1 cellular context compared by ENCODE assay signal in the genomic region with DNA sequence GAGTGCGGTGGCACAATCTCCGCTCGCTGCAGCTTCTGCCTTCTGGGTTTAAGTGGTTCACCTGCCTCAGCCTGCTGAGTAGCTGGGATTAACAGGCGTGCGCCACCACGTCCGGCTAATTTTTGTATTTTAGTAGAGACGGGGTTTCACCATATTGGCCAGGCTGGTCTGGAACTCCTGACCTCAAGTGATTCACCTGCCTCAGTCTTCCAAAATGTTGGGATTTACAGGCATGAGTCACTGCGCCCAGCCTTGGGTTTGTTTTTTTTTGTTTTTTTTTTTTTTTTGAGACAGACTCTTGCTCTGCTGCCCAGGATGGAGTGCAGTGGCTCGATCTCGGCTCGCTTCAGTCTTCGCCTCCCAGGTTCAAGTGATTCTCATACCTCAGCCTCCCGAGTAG.
TF ChIP-seq lines count a peak whose summit lies in the region.

No MANE protein-coding gene starts in this region.

TF ChIP-seq in HCT116, 20 proteins besides CTCF, POLR2A, EP300 and RAD21:
- TF ChIP-seq JUND (IDR thresholded peaks at IDR 0.05) (peak; percentile 41; the same call in 1 of the 2 replicates), FOSL1 (IDR thresholded peaks at IDR 0.05; ENCODE audit: low read depth) (0 out of 2 replicates have a peak, but pooled peaks have one; percentile 30)
